ENCODE assay signal across 20 cellular contexts in the genomic region with DNA sequence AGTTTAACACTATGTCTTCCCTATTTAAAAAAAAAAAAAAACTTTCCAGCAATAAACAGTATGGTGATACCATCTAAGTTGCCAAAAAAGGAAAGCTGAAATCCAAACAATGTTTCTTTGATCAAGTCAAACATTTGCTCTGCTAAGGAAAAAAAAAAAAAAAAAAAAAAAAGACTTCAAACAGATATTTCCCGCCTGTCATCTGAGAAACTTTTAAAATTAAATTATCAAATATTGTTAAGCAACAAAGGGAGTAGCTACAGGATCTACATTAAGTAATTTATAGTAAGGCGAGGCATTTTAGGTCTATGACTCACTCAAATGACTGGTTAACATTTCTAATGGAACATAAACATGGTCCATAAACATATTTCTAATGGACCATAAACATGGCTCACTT.
DNase-seq lines count a peak whose midpoint lies in the region; ATAC-seq, FAIRE-seq and TF ChIP-seq lines count a peak whose summit lies in the region.
"Had no signal": no experiment of that assay in that cellular context is flagged by ENCODE, and none has a peak within 500 bp of the region (broad histone marks: within the 10 kb centered on the region; RNA-seq: fewer than 3 reads in every experiment).

No MANE protein-coding gene starts in this region.

- H3K4me3 Mint-ChIP-seq in HFFc6: peak overlapping the region; percentile 36; the same call in 1 of the 2 replicates
- no peak overlapping the region for H3K4me3 Mint-ChIP-seq in natural killer cell
- no peak overlapping the region for H3K4me3 Mint-ChIP-seq in activated T-helper 1 cell treated with anti-CD3 and anti-CD28 coated beads, Interleukin-12 subunit alpha, Interleukin-12 subunit beta, Interleukin-2, Interleukin-4 antibody, amounts not matched to agents 30 ng/mL and 10 ng/mL and 1 ng/mL, durations not matched to agents 14 hours and 24 hours and 36 hours
- H3K4me3 Mint-ChIP-seq: CD8-positive, alpha-beta memory T cell had no signal

- H3K27me3 ChIP-seq in bronchial epithelial cell (ENCODE audit: control insufficient read depth, insufficient read depth, low read length) (no peaks in the 10 kb centered on the region), small intestine (ENCODE audit: control insufficient read depth in 2 of 2, insufficient read depth in 2 of 2, low read length in 2 of 2) (no peaks in the 10 kb centered on the region), MM.1S (replicated peaks; ENCODE audit: insufficient read depth, low read length) (no peaks in the 10 kb centered on the region)
- H3K27me3 ChIP-seq: heart right ventricle, Peyer's patch had no signal

- peaks cover 90% of the 10 kb centered on the region for H3K4me1 Mint-ChIP-seq in HFFc6 (ENCODE audit: low read depth)
- H3K4me1 Mint-ChIP-seq in natural killer cell: no peaks in the 10 kb centered on the region
- H3K4me1 Mint-ChIP-seq in activated T-helper 1 cell treated with anti-CD3 and anti-CD28 coated beads, Interleukin-12 subunit alpha, Interleukin-12 subunit beta, Interleukin-2, Interleukin-4 antibody, amounts not matched to agents 30 ng/mL and 10 ng/mL and 1 ng/mL, durations not matched to agents 14 hours and 24 hours and 36 hours (ENCODE audit: low read depth): no peaks in the 10 kb centered on the region
- H3K4me1 Mint-ChIP-seq: CD8-positive, alpha-beta memory T cell had no signal

- H3K9me2 ChIP-seq in MM.1S (replicated peaks; ENCODE audit: insufficient read depth, low read length): no peaks in the 10 kb centered on the region

- H3K27me3 Mint-ChIP-seq in HFFc6 (ENCODE audit: insufficient read depth) (peaks cover 5% of the 10 kb centered on the region; the same call in 1 of the 2 replicates), natural killer cell (ENCODE audit: low read depth in 2 of 2) (no peaks in the 10 kb centered on the region)
- no peaks in the 10 kb centered on the region for H3K27me3 Mint-ChIP-seq in activated T-helper 1 cell treated with anti-CD3 and anti-CD28 coated beads, Interleukin-12 subunit alpha, Interleukin-12 subunit beta, Interleukin-2, Interleukin-4 antibody, amounts not matched to agents 30 ng/mL and 10 ng/mL and 1 ng/mL, durations not matched to agents 14 hours and 24 hours and 36 hours (ENCODE audit: insufficient read depth)
- H3K27me3 Mint-ChIP-seq: CD8-positive, alpha-beta memory T cell had no signal

- H3K36me3 ChIP-seq in bronchial epithelial cell (ENCODE audit: control insufficient read depth, insufficient read depth, low read length) (peaks cover 10% of the 10 kb centered on the region), kidney (ENCODE audit: control insufficient read depth in 1 of 2, insufficient read depth in 2 of 2, low read length in 2 of 2) (peaks cover 7 to 11% of the 10 kb centered on the region in 2 donors), small intestine (ENCODE audit: control insufficient read depth in 2 of 2, insufficient read depth in 2 of 2, low read length in 2 of 2) (peaks cover 0 to 5% of the 10 kb centered on the region in 2 donors), MM.1S (replicated peaks; ENCODE audit: insufficient read depth, low read length) (0 out of 2 replicates have a peak, but pooled peaks cover 3% of the 10 kb centered on the region)

- no peaks in the 10 kb centered on the region for H3K79me2 ChIP-seq in MM.1S (ENCODE audit: low read length)

- no peaks in the 10 kb centered on the region for H4K20me1 ChIP-seq in MM.1S (ENCODE audit: insufficient read depth, low read length)

- H3K4me3 ChIP-seq in bronchial epithelial cell (ENCODE audit: low read depth, low read length) (no peak overlapping the region), kidney (ENCODE audit: low read length in 2 of 2) (no peak overlapping the region), small intestine (ENCODE audit: low read depth in 1 of 2, low read length in 2 of 2) (no peak overlapping the region), MM.1S (ENCODE audit: low read length) (no peak overlapping the region)
- H3K4me3 ChIP-seq: heart right ventricle, K562, Peyer's patch had no signal

- H3K4me2 ChIP-seq in MM.1S (ENCODE audit: low read depth, low read length): no peak overlapping the region

- ATAC-seq in natural killer cell: no peak
- ATAC-seq: heart right ventricle, K562 had no signal

- no peak overlapping the region for H2AFZ ChIP-seq in MM.1S (ENCODE audit: low read length)

- FAIRE-seq in bronchial epithelial cell (lab: Jason Lieb, UNC) (no peak), kidney (lab: Jason Lieb, UNC) (peak; percentile 3), small intestine (lab: Jason Lieb, UNC) (peak; percentile 59)
- FAIRE-seq: K562 had no signal

- 17 to 63% (median 45%) methylated on average over 2 of the region's 2 CpGs for WGBS in small intestine, 3 donors

- DNase-seq in HFFc6 (no peak), bronchial epithelial cell (ENCODE audit: low read depth) (peak; percentile 43), kidney (no peak), small intestine (peak; percentile 72), T-helper 1 cell (no peak), natural killer cell (no peak), MM.1S (no peak)
- DNase-seq in activated T-helper 1 cell treated with anti-CD3 and anti-CD28 coated beads, Interleukin-12 subunit alpha, Interleukin-12 subunit beta, Interleukin-2, Interleukin-4 antibody, amounts not matched to agents 30 ng/mL and 10 ng/mL and 1 ng/mL, durations not matched to agents 14 hours and 24 hours and 36 hours (ENCODE audit: low spot score): no peak
- DNase-seq: activated naive CD4-positive, alpha-beta T cell treated with anti-CD3 and anti-CD28 coated beads, Interleukin-2, amount 50 U/mL, for 16 hours; activated T-cell treated with anti-CD3 and anti-CD28 coated beads for 4 hours; CD8-positive, alpha-beta memory T cell; DMS79; heart right ventricle; kidney glomerular epithelial cell; NCI-H1048; NCI-H2029 treated with DMSO at 0.1 percent for 48 hours; NCI-H526 treated with DMSO at 0.1 percent for 48 hours; Peyer's patch; stimulated activated CD4-positive, alpha-beta T cell treated with anti-CD3 and anti-CD28 coated beads, Interleukin-4, amount 100 ng/mL, for 1 hour had no signal

- no peaks in the 10 kb centered on the region for H3F3A ChIP-seq in MM.1S (ENCODE audit: insufficient read depth, low read length)

- TF ChIP-seq CTCF in HFFc6 (IDR thresholded peaks at IDR 0.05) (no peak), bronchial epithelial cell (IDR thresholded peaks at IDR 0.05; ENCODE audit: insufficient read depth, low read length, severe bottlenecking) (no peak), kidney (IDR thresholded peaks at IDR 0.05; ENCODE audit: borderline replicate concordance, extremely low read depth, insufficient read depth) (no peak), natural killer cell (IDR thresholded peaks at IDR 0.05) (no peak), MM.1S (IDR thresholded peaks at IDR 0.05; ENCODE audit: low read length) (no peak)

- intact Hi-C loops in kidney (cut with DNase I) (no loop called here), natural killer cell (cut with micrococcal nuclease) (no loop called here)
- intact Hi-C loops in activated T-helper 1 cell treated with anti-CD3 and anti-CD28 coated beads, Interleukin-12 subunit alpha, Interleukin-12 subunit beta, Interleukin-2, Interleukin-4 antibody, amounts not matched to agents 30 ng/mL and 10 ng/mL and 1 ng/mL, durations not matched to agents 14 hours and 24 hours and 36 hours (cut with micrococcal nuclease): no loop called here

- H3K9ac ChIP-seq in kidney (ENCODE audit: low read length in 2 of 2) (no peak overlapping the region), MM.1S (ENCODE audit: low read length) (no peak overlapping the region)

- H3K36me3 Mint-ChIP-seq in HFFc6 (ENCODE audit: low read depth) (peaks cover 46% of the 10 kb centered on the region), natural killer cell (no peaks in the 10 kb centered on the region)
- no peaks in the 10 kb centered on the region for H3K36me3 Mint-ChIP-seq in activated T-helper 1 cell treated with anti-CD3 and anti-CD28 coated beads, Interleukin-12 subunit alpha, Interleukin-12 subunit beta, Interleukin-2, Interleukin-4 antibody, amounts not matched to agents 30 ng/mL and 10 ng/mL and 1 ng/mL, durations not matched to agents 14 hours and 24 hours and 36 hours (ENCODE audit: low read depth)
- H3K36me3 Mint-ChIP-seq: CD8-positive, alpha-beta memory T cell had no signal

- H3K9me3 ChIP-seq in kidney (ENCODE audit: control insufficient read depth in 1 of 2, low read length in 2 of 2) (no peaks in the 10 kb centered on the region), small intestine (ENCODE audit: control insufficient read depth, low read depth) (no peaks in the 10 kb centered on the region), MM.1S (replicated peaks; ENCODE audit: insufficient read depth, low read length) (no peaks in the 10 kb centered on the region)
- H3K9me3 ChIP-seq: heart right ventricle, Peyer's patch had no signal

- H3K9me3 Mint-ChIP-seq in HFFc6 (no peaks in the 10 kb centered on the region), natural killer cell (no peaks in the 10 kb centered on the region)
- H3K9me3 Mint-ChIP-seq in activated T-helper 1 cell treated with anti-CD3 and anti-CD28 coated beads, Interleukin-12 subunit alpha, Interleukin-12 subunit beta, Interleukin-2, Interleukin-4 antibody, amounts not matched to agents 30 ng/mL and 10 ng/mL and 1 ng/mL, durations not matched to agents 14 hours and 24 hours and 36 hours: no peaks in the 10 kb centered on the region

- H3K4me1 ChIP-seq in kidney (ENCODE audit: control insufficient read depth in 1 of 2, insufficient read depth in 1 of 2, low read depth in 1 of 2, low read length in 2 of 2) (peaks cover 4 to 6% of the 10 kb centered on the region in 2 donors), small intestine (ENCODE audit: control insufficient read depth in 2 of 2, insufficient read depth in 1 of 2, low read depth in 1 of 2, low read length in 1 of 2) (peaks cover 0 to 5% of the 10 kb centered on the region in 2 donors), MM.1S (ENCODE audit: low read length) (no peaks in the 10 kb centered on the region)

- H3K27ac Mint-ChIP-seq in HFFc6 (peak overlapping the region; percentile 47), natural killer cell (no peak overlapping the region)
- H3K27ac Mint-ChIP-seq in activated T-helper 1 cell treated with anti-CD3 and anti-CD28 coated beads, Interleukin-12 subunit alpha, Interleukin-12 subunit beta, Interleukin-2, Interleukin-4 antibody, amounts not matched to agents 30 ng/mL and 10 ng/mL and 1 ng/mL, durations not matched to agents 14 hours and 24 hours and 36 hours: no peak overlapping the region
- H3K27ac Mint-ChIP-seq: CD8-positive, alpha-beta memory T cell had no signal

- no peak overlapping the region for H3K27ac ChIP-seq in kidney (ENCODE audit: low read depth in 2 of 2, low read length in 2 of 2)
- H3K27ac ChIP-seq in small intestine (ENCODE audit: low read depth in 1 of 2, low read length in 1 of 2): no peak overlapping the region
- H3K27ac ChIP-seq in MM.1S (ENCODE audit: low read length): no peak overlapping the region

Comparison
In these comparisons a context has a peak if more than half of its experiments do, and no peak if none do; other contexts are left out.
1. DNase-seq: peak in bronchial epithelial cell (single experiment) and small intestine (single experiment); none in HFFc6 (single experiment), kidney (single experiment), T-helper 1 cell (0 of 5), natural killer cell (single experiment), MM.1S (single experiment) and activated T-helper 1 cell treated with anti-CD3 and anti-CD28 coated beads, Interleukin-12 subunit alpha, Interleukin-12 subunit beta, Interleukin-2, Interleukin-4 antibody, amounts not matched to agents 30 ng/mL and 10 ng/mL and 1 ng/mL, durations not matched to agents 14 hours and 24 hours and 36 hours (single experiment).